In genomic region chr10:104284783-104285182, GRCh38 we compare ENCODE assay signal across 24 cellular contexts. TPM values are rescaled to one million over a fixed set of nuclear protein-coding genes. Genes with fewer than 3 reads are reported as not detected.
"Had no signal": no experiment of that assay in that cellular context is flagged by ENCODE, and none has a peak within 500 bp of the region (broad histone marks: within the 10 kb centered on the region; RNA-seq: fewer than 3 reads in every experiment).

No MANE protein-coding gene starts in this region.

- H3K9me3 Mint-ChIP-seq: dendritic cell treated with granulocyte-macrophage colony-stimulating factor and Interleukin-4, amounts not matched to agents 40 ng/mL and 50 ng/mL, for 4 days; endodermal cell; natural killer cell; stimulated activated effector memory CD8-positive, alpha-beta T cell treated with anti-CD3 and anti-CD28 coated beads, Interleukin-12 subunit alpha, Interleukin-12 subunit beta, amount 100 ng/mL, for 72 hours had no signal

- H3K27ac Mint-ChIP-seq: dendritic cell treated with granulocyte-macrophage colony-stimulating factor and Interleukin-4, amounts not matched to agents 40 ng/mL and 50 ng/mL, for 4 days; endodermal cell; natural killer cell; stimulated activated effector memory CD8-positive, alpha-beta T cell treated with anti-CD3 and anti-CD28 coated beads, Interleukin-12 subunit alpha, Interleukin-12 subunit beta, amount 100 ng/mL, for 72 hours had no signal

- H3K4me3 Mint-ChIP-seq: dendritic cell treated with granulocyte-macrophage colony-stimulating factor and Interleukin-4, amounts not matched to agents 40 ng/mL and 50 ng/mL, for 4 days; endodermal cell; natural killer cell; stimulated activated effector memory CD8-positive, alpha-beta T cell treated with anti-CD3 and anti-CD28 coated beads, Interleukin-12 subunit alpha, Interleukin-12 subunit beta, amount 100 ng/mL, for 72 hours had no signal

- H3K4me1 Mint-ChIP-seq: natural killer cell; stimulated activated effector memory CD8-positive, alpha-beta T cell treated with anti-CD3 and anti-CD28 coated beads, Interleukin-12 subunit alpha, Interleukin-12 subunit beta, amount 100 ng/mL, for 72 hours had no signal

- ATAC-seq: esophagus mucosa; foreskin keratinocyte; gastroesophageal sphincter; left ventricle myocardium superior; lower lobe of right lung; natural killer cell; psoas muscle; right cardiac atrium; stimulated activated effector memory CD8-positive, alpha-beta T cell treated with anti-CD3 and anti-CD28 coated beads, Interleukin-12 subunit alpha, Interleukin-12 subunit beta, amount 100 ng/mL, for 72 hours had no signal

- H3K36me3 Mint-ChIP-seq: natural killer cell; stimulated activated effector memory CD8-positive, alpha-beta T cell treated with anti-CD3 and anti-CD28 coated beads, Interleukin-12 subunit alpha, Interleukin-12 subunit beta, amount 100 ng/mL, for 72 hours had no signal

- DNase-seq: effector CD8-positive, alpha-beta T cell; endodermal cell; foreskin keratinocyte; hypothalamus; left ventricle myocardium superior; lower lobe of right lung; natural killer cell; occipital lobe; ovary; posterior cingulate gyrus; psoas muscle; right cardiac atrium; sigmoid colon; stimulated activated CD4-positive, alpha-beta T cell treated with anti-CD3 and anti-CD28 coated beads, Interleukin-2, amount 100 ng/mL, for 24 hours; stimulated activated CD4-positive, alpha-beta T cell treated with anti-CD3 and anti-CD28 coated beads, Interleukin-4, amount 100 ng/mL, for 24 hours; stimulated activated naive CD4-positive, alpha-beta T cell treated with Interleukin-2 at 50 U/mL for 16 hours; stomach; thyroid gland; trophoblast cell had no signal

RNA-seq across cellular contexts. Expression of gene GSTO2, which starts 15.8 kb away (rescaled TPM):
- total RNA-seq: skeletal muscle tissue had no signal

RNA-seq across cellular contexts. Expression of gene CFAP43, which starts 52.6 kb away (rescaled TPM):
- total RNA-seq: esophagus mucosa, left ventricle myocardium superior had no signal
